In the genomic region with DNA sequence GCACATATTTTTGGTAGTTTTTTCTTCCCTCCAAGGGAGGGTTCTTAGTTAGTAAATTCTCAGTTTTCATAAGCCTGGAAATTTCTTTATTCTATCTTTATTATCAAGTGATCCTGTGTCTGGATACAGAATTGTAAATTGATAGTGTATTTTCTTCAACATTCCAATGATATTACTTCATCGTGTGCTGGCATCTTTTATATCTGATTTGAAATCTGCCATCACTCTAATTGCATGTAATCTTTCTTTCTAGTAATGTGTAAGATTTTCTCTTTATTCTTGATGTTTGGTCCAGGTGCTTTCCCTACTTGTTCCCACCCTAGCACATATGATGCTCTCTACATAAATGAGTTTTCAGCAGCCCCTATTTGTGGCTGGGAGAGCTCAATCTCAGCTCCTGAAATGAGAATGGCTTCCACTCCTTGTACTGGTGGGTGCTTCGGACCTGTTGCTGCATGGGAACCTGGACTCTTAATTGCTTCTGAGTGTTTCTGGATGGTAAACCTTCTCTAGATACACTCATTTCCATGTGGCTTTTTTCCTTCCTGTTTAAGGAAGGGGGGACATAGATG, we compare ENCODE assay signal across 29 cellular contexts.
"Had no signal": no experiment of that assay in that cellular context is flagged by ENCODE, and none has a peak within 500 bp of the region (broad histone marks: within the 10 kb centered on the region; RNA-seq: fewer than 3 reads in every experiment).

No MANE protein-coding gene starts in this region.

- H3K27me3 ChIP-seq: ascending aorta, cardiac muscle cell, MG63 had no signal

- H3K4me1 ChIP-seq: ascending aorta had no signal

- ATAC-seq: activated CD8-positive, alpha-beta T cell treated with anti-CD3 and anti-CD28 coated beads for 36 hours; activated T-helper 17 cell treated with anti-CD3 and anti-CD28 coated beads, Interleukin-2, amount 50 U/mL, for 72 hours had no signal

- H2AFZ ChIP-seq: PC-9 had no signal

- H3K4me2 ChIP-seq: PC-9 had no signal

- H3K4me3 ChIP-seq: ascending aorta, cardiac muscle cell, MG63, PC-9 had no signal

- H3K36me3 ChIP-seq: ascending aorta, cardiac muscle cell, MG63 had no signal

- H3K27ac ChIP-seq: ascending aorta, cardiac muscle cell, PC-9 had no signal

- DNase-seq: activated CD4-positive, alpha-beta T cell treated with anti-CD3 and anti-CD28 coated beads, Interleukin-2, amount 10 ng/mL, durations not matched to agents 24 days and 14 days; activated CD4-positive, alpha-beta T cell treated with anti-CD3 and anti-CD28 coated beads, Interleukin-2, amount 50 U/mL, for 4 hours; activated CD8-positive, alpha-beta T cell treated with anti-CD3 and anti-CD28 coated beads for 36 hours; activated effector memory CD4-positive, alpha-beta T cell treated with anti-CD3 and anti-CD28 coated beads, Interleukin-2, amount 50 U/mL, for 16 hours; activated naive CD4-positive, alpha-beta T cell; activated naive CD4-positive, alpha-beta T cell treated with anti-CD3 and anti-CD28 coated beads, Interleukin-2, amount 50 U/mL, for 16 hours; activated naive CD8-positive, alpha-beta T cell treated with anti-CD3 and anti-CD28 coated beads, Interleukin-2, amount 10 ng/mL, durations not matched to agents 7 days and 5 days; activated T-cell treated with anti-CD3 and anti-CD28 coated beads, Interleukin-2, amount 50 U/mL, for 1 hour; activated T-cell treated with anti-CD3 and anti-CD28 coated beads, Interleukin-2, amount 50 U/mL, for 72 hours; amygdala; Karpas-422; MG63; NCI-H1048; NCI-H1105 treated with DMSO at 0.1 percent for 48 hours; NCI-H1436; NCI-H1694; NCI-H1930; NCI-H2081 treated with DMSO at 0.1 percent for 48 hours; NCI-H226; NCI-H446 treated with DMSO at 0.1 percent for 48 hours; NCI-H524; NCI-H69; NCI-H82; PC-9; Right ventricle myocardium superior had no signal

- FAIRE-seq: TTC549 had no signal
